Comparison of ENCODE assay signal across 8 cellular contexts in the genomic region with DNA sequence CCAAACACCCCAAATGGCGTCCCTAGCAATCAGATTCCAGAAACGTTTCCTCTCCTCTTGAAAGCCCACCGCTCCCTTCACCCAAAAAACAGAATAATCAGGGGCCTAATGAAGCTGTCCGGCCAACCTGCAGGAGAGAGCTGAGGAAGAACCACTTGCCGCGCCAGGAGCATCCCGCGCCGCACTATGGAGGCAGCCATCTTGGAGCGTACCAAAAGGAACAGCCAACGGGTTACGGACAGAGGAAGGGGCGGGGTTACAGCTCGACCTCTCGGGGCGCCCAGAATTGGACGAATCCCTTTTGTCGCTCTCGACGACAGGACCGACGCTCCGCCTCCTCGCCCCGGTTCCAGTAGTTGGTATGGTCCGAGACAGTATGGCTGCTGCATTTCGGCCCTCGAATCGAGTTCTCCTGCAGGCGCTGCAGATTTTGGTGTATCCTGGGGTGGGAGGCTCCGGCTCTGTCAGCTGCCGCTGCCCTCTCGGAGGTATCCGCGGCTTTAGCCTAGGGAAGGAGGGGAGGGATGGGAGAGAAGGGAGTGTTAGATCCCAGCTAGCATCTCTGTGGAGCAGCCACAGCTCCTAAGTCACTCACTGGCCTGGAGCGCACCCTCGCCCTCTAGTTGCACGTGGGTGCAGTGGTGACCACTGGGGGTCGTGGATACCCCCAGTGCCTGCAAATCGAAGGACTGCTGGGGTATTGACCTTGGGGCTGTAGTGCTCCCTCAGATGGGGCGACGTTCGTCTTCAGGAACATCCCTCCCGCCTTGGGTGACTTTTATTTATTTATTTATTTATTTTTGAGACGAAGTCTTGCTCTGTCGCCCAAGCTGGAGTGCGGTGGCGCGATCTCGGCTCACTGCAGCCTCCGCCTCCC. TPM values are rescaled to one million over a fixed set of nuclear protein-coding genes. Genes with fewer than 3 reads are reported as not detected.
DNase-seq lines count a peak whose midpoint lies in the region; ATAC-seq and TF ChIP-seq lines count a peak whose summit lies in the region.

A gene (minus strand): TSS at position 219 of the 877 bp plus-strand sequence. CDS start 19 bp downstream, at position 200.
A gene with protein sequence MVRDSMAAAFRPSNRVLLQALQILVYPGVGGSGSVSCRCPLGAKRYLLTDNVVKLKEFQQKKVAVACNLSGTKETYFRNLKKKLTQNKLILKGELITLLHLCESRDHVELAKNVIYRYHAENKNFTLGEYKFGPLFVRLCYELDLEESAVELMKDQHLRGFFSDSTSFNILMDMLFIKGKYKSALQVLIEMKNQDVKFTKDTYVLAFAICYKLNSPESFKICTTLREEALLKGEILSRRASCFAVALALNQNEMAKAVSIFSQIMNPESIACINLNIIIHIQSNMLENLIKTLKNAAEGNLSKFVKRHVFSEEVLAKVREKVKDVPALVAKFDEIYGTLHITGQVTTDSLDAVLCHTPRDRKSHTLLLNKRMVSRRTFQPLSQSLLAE (plus strand): TSS at position 352 of the 877 bp plus-strand sequence. CDS start 10 bp downstream, at position 362.

- peak; percentile 69 for TF ChIP-seq POLR2A in right lobe of liver (IDR thresholded peaks at IDR 0.05)

- peaks cover 19 to 33% of the 10 kb centered on the region in 2 donors for H3K36me3 Mint-ChIP-seq in CD4-positive, alpha-beta memory T cell
- peaks cover 36% of the 10 kb centered on the region for H3K36me3 Mint-ChIP-seq in activated CD4-positive, alpha-beta memory T cell treated with anti-CD3 and anti-CD28 coated beads for 36 hours

- ATAC-seq in GM19438 (IDR thresholded peaks at IDR 0.05; ENCODE audit: low read depth, unreplicated experiment) (peak; percentile 99), HG03575 (IDR thresholded peaks at IDR 0.05; ENCODE audit: extremely low read depth, insufficient number of reproducible peaks, low FRiP score, unreplicated experiment) (peak; percentile 88), right lobe of liver (peak; percentile 100)

- TF ChIP-seq CTCF in dorsolateral prefrontal cortex (IDR thresholded peaks at IDR 0.05 in 54 of 56, conservative IDR thresholded peaks at IDR 0.05 in 2 of 56; ENCODE audit: low read depth in 1 of 56, partially characterized antibody in 56 of 56) (peak in 45 of 56 donors; percentile 6 to 60 (median 27)), right lobe of liver (IDR thresholded peaks at IDR 0.05) (peak in 1 of 4 donors; percentile 13)

- H3K36me3 ChIP-seq in CD4-positive, alpha-beta memory T cell (ENCODE audit: insufficient read depth, low read length): peaks cover 9% of the 10 kb centered on the region
- H3K36me3 ChIP-seq in right lobe of liver: peaks cover 0 to 8% (median 2%) of the 10 kb centered on the region in 4 donors

- 2% methylated on average over 20 of the region's 51 CpGs for WGBS in right lobe of liver (ENCODE audit: insufficient coverage, low coverage, low lambda C conversion rate, missing lambda C conversion rate)

- no peaks in the 10 kb centered on the region for H3K9me3 ChIP-seq in CD4-positive, alpha-beta memory T cell (ENCODE audit: control insufficient read depth in 1 of 2, low read length in 2 of 2)
- no peaks in the 10 kb centered on the region for H3K9me3 ChIP-seq in right lobe of liver

- POLR2A ChIA-PET in CD4-positive, alpha-beta memory T cell (lab: Charles Lee; ENCODE audit: partially characterized antibody): interaction anchor here (0.6 to 4.6 kb wide), 10 partner anchors 11 to 1245 kb away, joined by 3 to 81 read pairs (median 3); a partner anchor contains a TSS
- POLR2A ChIA-PET in activated CD4-positive, alpha-beta memory T cell treated with anti-CD3 and anti-CD28 coated beads for 36 hours (lab: Charles Lee): interaction anchor here (0.6 to 2.5 kb wide), 9 partner anchors 12 to 528 kb away, joined by 3 to 31 read pairs (median 4); a partner anchor contains a TSS

- no peaks in the 10 kb centered on the region for H3K27me3 Mint-ChIP-seq in CD4-positive, alpha-beta memory T cell
- no peaks in the 10 kb centered on the region for H3K27me3 Mint-ChIP-seq in activated CD4-positive, alpha-beta memory T cell treated with anti-CD3 and anti-CD28 coated beads for 36 hours

- CTCF ChIA-PET in CD4-positive, alpha-beta memory T cell (lab: Charles Lee; ENCODE audit: partially characterized antibody): interaction anchor here (0.8 to 3.6 kb wide), 3 partner anchors 11 to 719 kb away, joined by 3 to 36 read pairs (median 3); no protein-coding TSS in a partner anchor
- CTCF ChIA-PET in activated CD4-positive, alpha-beta memory T cell treated with anti-CD3 and anti-CD28 coated beads for 36 hours (lab: Charles Lee): interaction anchor here (0.5 to 4.2 kb wide), 6 partner anchors 12 to 538 kb away, joined by 3 to 27 read pairs (median 3); no protein-coding TSS in a partner anchor

- intact Hi-C loops in CD4-positive, alpha-beta memory T cell (cut with micrococcal nuclease): loop anchor here (1.0 to 10.0 kb wide), 4 partner anchors 12 to 733 kb away; a partner anchor contains a TSS
- intact Hi-C loops in activated CD4-positive, alpha-beta memory T cell treated with anti-CD3 and anti-CD28 coated beads for 36 hours (cut with micrococcal nuclease): loop anchor here (1.0 to 2.0 kb wide), 4 partner anchors 12 to 499 kb away; no protein-coding TSS in a partner anchor
- intact Hi-C loops in dorsolateral prefrontal cortex (cut with DNase I) (no loop called here), right lobe of liver (cut with DNase I) (no loop called here)

- H3K27ac ChIP-seq in CD4-positive, alpha-beta memory T cell (ENCODE audit: low read depth, low read length): peak within 1 kb of the TSS; percentile 65
- H3K27ac ChIP-seq in dorsolateral prefrontal cortex (peak within 1 kb of the TSS in 58 of 59 donors; percentile 40 to 96 (median 86)), right lobe of liver (peak within 1 kb of the TSS; percentile 1 to 60 (median 42))

- peak; percentile 92 to 97 (median 96) for DNase-seq in CD4-positive, alpha-beta memory T cell
- peak; percentile 99 for DNase-seq in NCI-H82 (lab: John Stamatoyannopoulos, UW)
- peak; percentile 97 for DNase-seq in activated CD4-positive, alpha-beta memory T cell treated with anti-CD3 and anti-CD28 coated beads for 36 hours
- DNase-seq in dorsolateral prefrontal cortex: peak; percentile 89 to 97 (median 96)
- peak; percentile 95 to 97 (median 96) for DNase-seq in right lobe of liver
- peak; percentile 87 to 95 for DNase-seq in stimulated activated CD4-positive, alpha-beta T cell treated with anti-CD3 and anti-CD28 coated beads, Interleukin-4, amount 100 ng/mL, for 4 hours

- H3K4me1 Mint-ChIP-seq in CD4-positive, alpha-beta memory T cell: peaks cover 19 to 48% (median 25%) of the 10 kb centered on the region in 4 donors
- peaks cover 31% of the 10 kb centered on the region for H3K4me1 Mint-ChIP-seq in activated CD4-positive, alpha-beta memory T cell treated with anti-CD3 and anti-CD28 coated beads for 36 hours (ENCODE audit: low read depth)

- peak within 1 kb of the TSS; percentile 96 to 99 (median 98) for H3K4me3 Mint-ChIP-seq in CD4-positive, alpha-beta memory T cell
- H3K4me3 Mint-ChIP-seq in activated CD4-positive, alpha-beta memory T cell treated with anti-CD3 and anti-CD28 coated beads for 36 hours: peak within 1 kb of the TSS; percentile 91

- H3K4me1 ChIP-seq in CD4-positive, alpha-beta memory T cell (ENCODE audit: insufficient read depth, low read length): peaks cover 9% of the 10 kb centered on the region
- peaks cover 0 to 14% (median 0%) of the 10 kb centered on the region in 4 donors for H3K4me1 ChIP-seq in right lobe of liver

- no peaks in the 10 kb centered on the region for H3K27me3 ChIP-seq in CD4-positive, alpha-beta memory T cell (ENCODE audit: insufficient read depth, low read length)
- H3K27me3 ChIP-seq in dorsolateral prefrontal cortex: no peaks in the 10 kb centered on the region
- no peaks in the 10 kb centered on the region for H3K27me3 ChIP-seq in right lobe of liver

- H3K4me3 ChIP-seq in CD4-positive, alpha-beta memory T cell (ENCODE audit: low read length in 2 of 2): peak within 1 kb of the TSS; percentile 100
- H3K4me3 ChIP-seq in dorsolateral prefrontal cortex: peak within 1 kb of the TSS; percentile 61 to 99 (median 90)
- H3K4me3 ChIP-seq in right lobe of liver: peak within 1 kb of the TSS; percentile 67 to 97 (median 90)

- H3K9me3 Mint-ChIP-seq in CD4-positive, alpha-beta memory T cell: no peaks in the 10 kb centered on the region
- no peaks in the 10 kb centered on the region for H3K9me3 Mint-ChIP-seq in activated CD4-positive, alpha-beta memory T cell treated with anti-CD3 and anti-CD28 coated beads for 36 hours

- H3K27ac Mint-ChIP-seq in CD4-positive, alpha-beta memory T cell: peak within 1 kb of the TSS; percentile 87 to 97 (median 96)
- peak within 1 kb of the TSS; percentile 85 for H3K27ac Mint-ChIP-seq in activated CD4-positive, alpha-beta memory T cell treated with anti-CD3 and anti-CD28 coated beads for 36 hours

RNA-seq across cellular contexts. Expression of the first gene that starts in this region (rescaled TPM):
- 10 to 100 TPM; 36.6 to 44.6 TPM for total RNA-seq in CD4-positive, alpha-beta memory T cell
- 10 to 100 TPM; 38.9 to 39.1 TPM for polyA plus RNA-seq in CD4-positive, alpha-beta memory T cell
- 10 to 100 TPM; 85.9 to 91.4 TPM for total RNA-seq in activated CD4-positive, alpha-beta memory T cell treated with anti-CD3 and anti-CD28 coated beads for 36 hours
- total RNA-seq in dorsolateral prefrontal cortex (10 to 100 TPM; 28.4 to 79.4 (median 47.7) TPM), right lobe of liver (10 to 100 TPM; 28.6 to 40.3 (median 36.0) TPM)

RNA-seq across cellular contexts. Expression of the second gene that starts in this region (rescaled TPM):
- total RNA-seq in CD4-positive, alpha-beta memory T cell: 10 to 100 TPM; 11.6 to 12.0 TPM
- 1 to 10 TPM; 4.1 to 6.3 TPM for polyA plus RNA-seq in CD4-positive, alpha-beta memory T cell
- 10 to 100 TPM; 10.8 to 12.1 TPM for total RNA-seq in activated CD4-positive, alpha-beta memory T cell treated with anti-CD3 and anti-CD28 coated beads for 36 hours
- total RNA-seq in dorsolateral prefrontal cortex (10 to 100 TPM in 118 of 120 experiments, 1 to 10 TPM in 2; 8.9 to 22.9 (median 15.3) TPM), right lobe of liver (1 to 10 TPM; 4.3 to 8.5 (median 6.7) TPM)

Comparison
In these comparisons a context has a peak if more than half of its experiments do, and no peak if none do; other contexts are left out.
1. Peak in every context shown above with its lines: DNase-seq, ATAC-seq, H3K4me3 ChIP-seq and H3K27ac ChIP-seq.
2. intact Hi-C loops: an anchor here in CD4-positive, alpha-beta memory T cell (1.0 to 10.0 kb wide) and activated CD4-positive, alpha-beta memory T cell treated with anti-CD3 and anti-CD28 coated beads for 36 hours (1.0 to 2.0 kb wide); none called in dorsolateral prefrontal cortex and right lobe of liver.